8 cellular contexts compared by ENCODE assay signal in the genomic region with DNA sequence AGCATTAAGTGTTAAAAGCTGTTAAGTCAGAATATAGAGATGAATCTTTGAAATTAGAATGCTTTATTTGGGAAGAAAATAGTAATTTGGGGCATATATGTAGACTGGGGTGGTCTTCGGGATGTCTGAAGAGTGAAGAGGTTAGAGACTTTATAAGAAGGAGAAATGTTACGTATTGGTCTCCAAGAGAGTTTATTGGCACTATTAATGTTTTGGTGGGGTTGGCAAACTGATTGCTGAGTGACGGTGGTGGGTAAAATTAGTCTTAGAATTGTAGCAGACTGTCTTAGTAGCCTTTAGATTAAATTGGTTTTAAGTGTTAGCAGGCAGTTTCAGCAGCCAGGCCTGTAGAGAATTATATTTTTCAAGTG. TPM values are rescaled to one million over a fixed set of nuclear protein-coding genes. Genes with fewer than 3 reads are reported as not detected.
DNase-seq lines count a peak whose midpoint lies in the region; ATAC-seq and TF ChIP-seq lines count a peak whose summit lies in the region.

No MANE protein-coding gene starts in this region.

- H3K4me1 Mint-ChIP-seq in chondrocyte (ENCODE audit: low read depth) = peaks cover 26% of the 10 kb centered on the region
- peaks cover 16 to 44% (median 37%) of the 10 kb centered on the region in 4 donors for H3K4me1 Mint-ChIP-seq in naive thymus-derived CD8-positive, alpha-beta T cell

- H3K9me3 Mint-ChIP-seq in chondrocyte (ENCODE audit: low read depth) = no peaks in the 10 kb centered on the region
- H3K9me3 Mint-ChIP-seq in naive thymus-derived CD8-positive, alpha-beta T cell = no peaks in the 10 kb centered on the region

- no peak for TF ChIP-seq CTCF in BE2C (IDR thresholded peaks at IDR 0.05; ENCODE audit: low read depth, low read length)
- TF ChIP-seq CTCF in chondrocyte (IDR thresholded peaks at IDR 0.05) = no peak

- peak overlapping the region; percentile 51 for H3K4me3 Mint-ChIP-seq in chondrocyte (ENCODE audit: unreplicated experiment)
- H3K4me3 Mint-ChIP-seq in naive thymus-derived CD8-positive, alpha-beta T cell = peak overlapping the region; percentile 28 to 93 (median 70)

- no peaks in the 10 kb centered on the region for H3K9me3 ChIP-seq in BE2C

- no peaks in the 10 kb centered on the region for H3K27me3 Mint-ChIP-seq in chondrocyte (ENCODE audit: low read depth)
- H3K27me3 Mint-ChIP-seq in naive thymus-derived CD8-positive, alpha-beta T cell = no peaks in the 10 kb centered on the region

- no peak for DNase-seq in BE2C
- no peak for DNase-seq in Jurkat, Clone E6-1 (ENCODE audit: low read depth, low spot score)
- no peak for DNase-seq in chondrocyte (ENCODE audit: low spot score)
- no peak for DNase-seq in naive thymus-derived CD8-positive, alpha-beta T cell
- DNase-seq in activated CD4-positive, CD25-positive, alpha-beta regulatory T cell (lab: John Stamatoyannopoulos, UW) = no peak
- no peak for DNase-seq in OCI-M2 (lab: John Stamatoyannopoulos, UW; ENCODE audit: unreplicated experiment)
- no peak for DNase-seq in NCI-H1048 (lab: John Stamatoyannopoulos, UW)

- no peaks in the 10 kb centered on the region for H3K4me1 ChIP-seq in BE2C

- no peaks in the 10 kb centered on the region for H3K36me3 ChIP-seq in BE2C

- POLR2A ChIA-PET in naive thymus-derived CD8-positive, alpha-beta T cell (lab: Charles Lee) = no interaction called here

- ATAC-seq in naive thymus-derived CD8-positive, alpha-beta T cell = no peak
- no peak for ATAC-seq in GM21723 (IDR thresholded peaks at IDR 0.05; ENCODE audit: unreplicated experiment)

- H3K27me3 ChIP-seq in BE2C = no peaks in the 10 kb centered on the region

- H3K4me3 ChIP-seq in BE2C (ENCODE audit: low read depth, low read length) = peak overlapping the region; percentile 75
- peak overlapping the region; percentile 54 for H3K4me3 ChIP-seq in Jurkat, Clone E6-1 (ENCODE audit: low read length)

- H3K36me3 Mint-ChIP-seq in chondrocyte (ENCODE audit: low read depth) = no peaks in the 10 kb centered on the region
- H3K36me3 Mint-ChIP-seq in naive thymus-derived CD8-positive, alpha-beta T cell = peaks cover 0 to 8% (median 2%) of the 10 kb centered on the region in 3 donors

- H3K27ac Mint-ChIP-seq in chondrocyte (ENCODE audit: unreplicated experiment) = peak overlapping the region; percentile 18
- peak overlapping the region; percentile 82 to 100 (median 99) for H3K27ac Mint-ChIP-seq in naive thymus-derived CD8-positive, alpha-beta T cell

RNA-seq across cellular contexts. Expression of a gene that starts 4.9 kb away (rescaled TPM):
- 3.5 TPM for polyA plus RNA-seq in BE2C (2012; ENCODE audit: insufficient read depth, insufficient read length, low read depth)
- 35.7 TPM for polyA plus RNA-seq in Jurkat, Clone E6-1 (2012; ENCODE audit: insufficient read depth, insufficient read length)
- total RNA-seq in chondrocyte = 2.3 to 5.3 TPM (median 3.6 TPM) in 3 replicates
- 1 to 10 TPM; 7.3 to 7.7 TPM for total RNA-seq in naive thymus-derived CD8-positive, alpha-beta T cell
- polyA plus RNA-seq in naive thymus-derived CD8-positive, alpha-beta T cell = 10 to 100 TPM; 19.4 to 29.1 (median 25.2) TPM
